In the genomic region with DNA sequence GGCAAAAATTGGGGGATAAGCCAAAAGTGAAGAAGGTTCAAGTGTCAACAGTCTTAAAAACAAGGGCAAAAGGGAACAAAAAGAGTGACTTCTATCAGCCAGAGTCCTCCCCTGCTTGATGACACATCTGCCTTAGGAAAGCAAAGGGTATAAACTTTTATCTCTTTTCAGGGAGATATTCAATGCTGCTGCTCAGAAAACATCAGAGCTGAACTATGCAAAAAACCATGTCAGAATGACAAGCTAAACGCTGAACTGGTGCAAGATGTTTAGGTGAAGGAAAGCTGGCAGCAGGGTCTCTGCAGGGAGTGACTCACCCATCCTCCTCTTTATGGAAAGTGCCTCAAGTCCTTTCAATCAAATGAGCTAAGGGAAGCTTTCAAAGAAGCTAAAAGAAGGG, we compare ENCODE assay signal across 13 cellular contexts. TPM values are rescaled to one million over a fixed set of nuclear protein-coding genes. Genes with fewer than 3 reads are reported as not detected.
DNase-seq lines count a peak whose midpoint lies in the region; ATAC-seq and TF ChIP-seq lines count a peak whose summit lies in the region.
"Had no signal": no experiment of that assay in that cellular context is flagged by ENCODE, and none has a peak within 500 bp of the region (broad histone marks: within the 10 kb centered on the region; RNA-seq: fewer than 3 reads in every experiment).

No MANE protein-coding gene starts in this region.

- H3K9me3 Mint-ChIP-seq in stimulated activated effector memory CD8-positive, alpha-beta T cell treated with anti-CD3 and anti-CD28 coated beads, Interleukin-12 subunit alpha, Interleukin-12 subunit beta, amount 100 ng/mL, for 72 hours: no peaks in the 10 kb centered on the region
- H3K9me3 Mint-ChIP-seq: activated T-cell treated with anti-CD3 and anti-CD28 coated beads, Interleukin-2, amount 50 U/mL, for 4 hours; stimulated activated naive CD8-positive, alpha-beta T cell treated with anti-CD3 and anti-CD28 coated beads, Interleukin-15, amount 100 ng/mL, for 72 hours had no signal

- H3K4me1 Mint-ChIP-seq in stimulated activated effector memory CD8-positive, alpha-beta T cell treated with anti-CD3 and anti-CD28 coated beads, Interleukin-12 subunit alpha, Interleukin-12 subunit beta, amount 100 ng/mL, for 72 hours: no peaks in the 10 kb centered on the region
- H3K4me1 Mint-ChIP-seq: stimulated activated naive CD8-positive, alpha-beta T cell treated with anti-CD3 and anti-CD28 coated beads, Interleukin-15, amount 100 ng/mL, for 72 hours had no signal

- H3K4me1 ChIP-seq in aorta (ENCODE audit: control insufficient read depth in 1 of 2, insufficient read depth in 2 of 2, low read length in 2 of 2): no peaks in the 10 kb centered on the region
- H3K4me1 ChIP-seq: colonic mucosa had no signal

- ATAC-seq in SK-N-SH treated with all-trans-retinoic acid at 6 μM for 48 hours (peak; percentile 83), aorta (ENCODE audit: low FRiP score) (no peak), GM21576 (IDR thresholded peaks at IDR 0.05; ENCODE audit: unreplicated experiment) (no peak), HG02759 (IDR thresholded peaks at IDR 0.05; ENCODE audit: unreplicated experiment) (no peak)
- no peak for ATAC-seq in stimulated activated effector memory CD8-positive, alpha-beta T cell treated with anti-CD3 and anti-CD28 coated beads, Interleukin-12 subunit alpha, Interleukin-12 subunit beta, amount 100 ng/mL, for 72 hours
- ATAC-seq: activated T-cell treated with anti-CD3 and anti-CD28 coated beads, Interleukin-2, amount 50 U/mL, for 4 hours; stimulated activated naive CD8-positive, alpha-beta T cell treated with anti-CD3 and anti-CD28 coated beads, Interleukin-15, amount 100 ng/mL, for 72 hours had no signal

- H3K27ac Mint-ChIP-seq in stimulated activated effector memory CD8-positive, alpha-beta T cell treated with anti-CD3 and anti-CD28 coated beads, Interleukin-12 subunit alpha, Interleukin-12 subunit beta, amount 100 ng/mL, for 72 hours: peak overlapping the region; percentile 41

- H3K4me3 Mint-ChIP-seq in stimulated activated effector memory CD8-positive, alpha-beta T cell treated with anti-CD3 and anti-CD28 coated beads, Interleukin-12 subunit alpha, Interleukin-12 subunit beta, amount 100 ng/mL, for 72 hours: no peak overlapping the region
- H3K4me3 Mint-ChIP-seq: activated T-cell treated with anti-CD3 and anti-CD28 coated beads, Interleukin-2, amount 50 U/mL, for 4 hours; stimulated activated naive CD8-positive, alpha-beta T cell treated with anti-CD3 and anti-CD28 coated beads, Interleukin-15, amount 100 ng/mL, for 72 hours had no signal

- H3K36me3 ChIP-seq in aorta (ENCODE audit: control insufficient read depth in 1 of 2, insufficient read depth in 2 of 2, low read length in 1 of 2): peaks cover 2 to 7% of the 10 kb centered on the region in 2 donors
- H3K36me3 ChIP-seq: colonic mucosa had no signal

- H3K27me3 ChIP-seq in aorta (ENCODE audit: control insufficient read depth in 1 of 2, insufficient read depth in 2 of 2, low read length in 1 of 2): no peaks in the 10 kb centered on the region
- H3K27me3 ChIP-seq: colonic mucosa had no signal

- WGBS in aorta, 2 donors: 18 to 19% methylated on average over 1 of the region's 1 CpG

- peaks cover 89% of the 10 kb centered on the region for H3K36me3 Mint-ChIP-seq in stimulated activated effector memory CD8-positive, alpha-beta T cell treated with anti-CD3 and anti-CD28 coated beads, Interleukin-12 subunit alpha, Interleukin-12 subunit beta, amount 100 ng/mL, for 72 hours

- TF ChIP-seq CTCF in fibroblast of villous mesenchyme (IDR thresholded peaks at IDR 0.05; ENCODE audit: insufficient read depth, low read depth, low read length): no peak

- H3K9me3 ChIP-seq in aorta (ENCODE audit: control insufficient read depth, low read length): no peaks in the 10 kb centered on the region
- H3K9me3 ChIP-seq: colonic mucosa had no signal

- peak; percentile 23 for DNase-seq in H4 (ENCODE audit: low spot score)
- peak; percentile 75 for DNase-seq in fibroblast of villous mesenchyme (ENCODE audit: low read depth)
- no peak for DNase-seq in stimulated activated effector memory CD8-positive, alpha-beta T cell treated with anti-CD3 and anti-CD28 coated beads, Interleukin-12 subunit alpha, Interleukin-12 subunit beta, amount 100 ng/mL, for 72 hours (ENCODE audit: low spot score in 2 of 2)
- no peak for DNase-seq in aorta
- DNase-seq: activated T-cell treated with anti-CD3 and anti-CD28 coated beads, Interleukin-2, amount 50 U/mL, for 4 hours; colonic mucosa; DMS79 treated with DMSO at 0.1 percent for 48 hours; NCI-H1417 treated with DMSO at 0.1 percent for 48 hours; stimulated activated CD4-positive, alpha-beta T cell treated with anti-CD3 and anti-CD28 coated beads, Interleukin-15, amount 100 ng/mL, for 24 hours; stimulated activated naive CD8-positive, alpha-beta T cell treated with anti-CD3 and anti-CD28 coated beads, Interleukin-15, amount 100 ng/mL, for 72 hours had no signal

- no peak overlapping the region for H3K27ac ChIP-seq in aorta (ENCODE audit: low read depth in 1 of 2, low read length in 2 of 2)
- H3K27ac ChIP-seq: colonic mucosa had no signal

- intact Hi-C loops in aorta (cut with DNase I): no loop called here

- H3K4me3 ChIP-seq in fibroblast of villous mesenchyme (ENCODE audit: low read depth, low read length): no peak overlapping the region
- no peak overlapping the region for H3K4me3 ChIP-seq in aorta (ENCODE audit: low read length in 2 of 2)
- H3K4me3 ChIP-seq: colonic mucosa had no signal

TF ChIP-seq in SK-N-SH treated with all-trans-retinoic acid at 6 μM for 48 hours, 23 proteins besides CTCF, POLR2A, EP300 and RAD21:
- TF ChIP-seq ZNF565 (CRISPR knock-in tag; conservative IDR thresholded peaks at IDR 0.05; ENCODE audit: low read depth) (no peak), SNAI2 (CRISPR knock-in tag; IDR thresholded peaks at IDR 0.05) (no peak), PPARA (CRISPR knock-in tag; IDR thresholded peaks at IDR 0.05; ENCODE audit: borderline replicate concordance) (no peak), CSDC2 (CRISPR knock-in tag; IDR thresholded peaks at IDR 0.05) (no peak), ARNTL (CRISPR knock-in tag; IDR thresholded peaks at IDR 0.05; ENCODE audit: borderline replicate concordance, low read depth) (no peak), ZFP30 (CRISPR knock-in tag; IDR thresholded peaks at IDR 0.05) (no peak), BACH2 (CRISPR knock-in tag; IDR thresholded peaks at IDR 0.05; ENCODE audit: borderline replicate concordance) (no peak), GLIS3 (CRISPR knock-in tag; IDR thresholded peaks at IDR 0.05) (no peak), ZFP3 (CRISPR knock-in tag; IDR thresholded peaks at IDR 0.05) (no peak)
- TF ChIP-seq, protein P1, sequence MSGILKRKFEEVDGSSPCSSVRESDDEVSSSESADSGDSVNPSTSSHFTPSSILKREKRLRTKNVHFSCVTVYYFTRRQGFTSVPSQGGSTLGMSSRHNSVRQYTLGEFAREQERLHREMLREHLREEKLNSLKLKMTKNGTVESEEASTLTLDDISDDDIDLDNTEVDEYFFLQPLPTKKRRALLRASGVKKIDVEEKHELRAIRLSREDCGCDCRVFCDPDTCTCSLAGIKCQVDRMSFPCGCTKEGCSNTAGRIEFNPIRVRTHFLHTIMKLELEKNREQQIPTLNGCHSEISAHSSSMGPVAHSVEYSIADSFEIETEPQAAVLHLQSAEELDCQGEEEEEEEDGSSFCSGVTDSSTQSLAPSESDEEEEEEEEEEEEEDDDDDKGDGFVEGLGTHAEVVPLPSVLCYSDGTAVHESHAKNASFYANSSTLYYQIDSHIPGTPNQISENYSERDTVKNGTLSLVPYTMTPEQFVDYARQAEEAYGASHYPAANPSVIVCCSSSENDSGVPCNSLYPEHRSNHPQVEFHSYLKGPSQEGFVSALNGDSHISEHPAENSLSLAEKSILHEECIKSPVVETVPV (CRISPR knock-in tag; IDR thresholded peaks at IDR 0.05): no peak
- TF ChIP-seq, protein P2, sequence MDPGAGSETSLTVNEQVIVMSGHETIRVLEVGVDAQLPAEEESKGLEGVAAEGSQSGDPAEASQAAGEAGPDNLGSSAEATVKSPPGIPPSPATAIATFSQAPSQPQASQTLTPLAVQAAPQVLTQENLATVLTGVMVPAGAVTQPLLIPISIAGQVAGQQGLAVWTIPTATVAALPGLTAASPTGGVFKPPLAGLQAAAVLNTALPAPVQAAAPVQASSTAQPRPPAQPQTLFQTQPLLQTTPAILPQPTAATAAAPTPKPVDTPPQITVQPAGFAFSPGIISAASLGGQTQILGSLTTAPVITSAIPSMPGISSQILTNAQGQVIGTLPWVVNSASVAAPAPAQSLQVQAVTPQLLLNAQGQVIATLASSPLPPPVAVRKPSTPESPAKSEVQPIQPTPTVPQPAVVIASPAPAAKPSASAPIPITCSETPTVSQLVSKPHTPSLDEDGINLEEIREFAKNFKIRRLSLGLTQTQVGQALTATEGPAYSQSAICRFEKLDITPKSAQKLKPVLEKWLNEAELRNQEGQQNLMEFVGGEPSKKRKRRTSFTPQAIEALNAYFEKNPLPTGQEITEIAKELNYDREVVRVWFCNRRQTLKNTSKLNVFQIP (CRISPR knock-in tag; IDR thresholded peaks at IDR 0.05; ENCODE audit: borderline replicate concordance, low read depth): no peak

RNA-seq across cellular contexts. Expression of a gene that starts 24.7 kb away (rescaled TPM):
- 34.1 and 45.9 TPM in 2 replicates for total RNA-seq in H4 (2014; rRNA removed; shearing (Covaris generic))
- total RNA-seq in fibroblast of villous mesenchyme (35.8 and 49.7 TPM in 2 replicates), aorta (10 to 100 TPM; 25.1 to 27.8 TPM)
- 10 to 100 TPM in 1 of 2 donors, 1 to 10 TPM in 1; 6.4 to 31.0 TPM for polyA plus RNA-seq in aorta

RNA-seq across cellular contexts. Expression of a gene that starts 32.3 kb away (rescaled TPM):
- total RNA-seq in H4 (2014; rRNA removed; shearing (Covaris generic)): 7.5 and 8.1 TPM in 2 replicates
- 2.3 and 4.3 TPM in 2 replicates for total RNA-seq in fibroblast of villous mesenchyme
- total RNA-seq in aorta: 1 to 10 TPM; 1.4 to 1.9 TPM
- 1 to 10 TPM in 1 of 2 donors, under 1 TPM in 1; 0.95 to 1.0 TPM for polyA plus RNA-seq in aorta

RNA-seq across cellular contexts. Expression of a gene that starts 32.7 kb away (rescaled TPM):
- 22.7 and 28.2 TPM in 2 replicates for total RNA-seq in H4 (2014; rRNA removed; shearing (Covaris generic))
- 4.3 and 7.7 TPM in 2 replicates for total RNA-seq in fibroblast of villous mesenchyme
- 10 to 100 TPM in 1 of 2 donors, 1 to 10 TPM in 1; 6.6 to 15.2 TPM for total RNA-seq in aorta
- 10 to 100 TPM; 11.5 to 22.0 TPM for polyA plus RNA-seq in aorta

Comparison
In these comparisons a context has a peak if more than half of its experiments do, and no peak if none do; other contexts are left out.
1. DNase-seq: peak in H4 (single experiment) and fibroblast of villous mesenchyme (single experiment); none in stimulated activated effector memory CD8-positive, alpha-beta T cell treated with anti-CD3 and anti-CD28 coated beads, Interleukin-12 subunit alpha, Interleukin-12 subunit beta, amount 100 ng/mL, for 72 hours (0 of 2) and aorta (0 of 2).